9 cellular contexts compared by ENCODE assay signal in genomic region chr4:145732416-145732815, GRCh38. TPM values are rescaled to one million over a fixed set of nuclear protein-coding genes. Genes with fewer than 3 reads are reported as not detected.
DNase-seq lines count a peak whose midpoint lies in the region; ATAC-seq and TF ChIP-seq lines count a peak whose summit lies in the region.
"Had no signal": no experiment of that assay in that cellular context is flagged by ENCODE, and none has a peak within 500 bp of the region (broad histone marks: within the 10 kb centered on the region; RNA-seq: fewer than 3 reads in every experiment).

No MANE protein-coding gene starts in this region.

- H3K27me3 ChIP-seq in GM06990 (replicated peaks; ENCODE audit: control insufficient read depth, insufficient read depth, low read length) (no peaks in the 10 kb centered on the region), Peyer's patch (no peaks in the 10 kb centered on the region), rectal smooth muscle tissue (ENCODE audit: control insufficient read depth, insufficient read depth, low read length) (no peaks in the 10 kb centered on the region)

- no peak for TF ChIP-seq CTCF in GM06990 (IDR thresholded peaks at IDR 0.05; ENCODE audit: insufficient read depth, low read length, poor library complexity, severe bottlenecking)
- no peak for TF ChIP-seq CTCF in Peyer's patch (IDR thresholded peaks at IDR 0.05)
- TF ChIP-seq CTCF in fibroblast of pulmonary artery (IDR thresholded peaks at IDR 0.05; ENCODE audit: low read length, missing control alignments), result no peak

- H3K4me3 ChIP-seq in GM06990 (replicated peaks; ENCODE audit: low read depth, low read length) (peak overlapping the region; percentile 73), Peyer's patch (peak overlapping the region; percentile 58 to 78 (median 68)), fibroblast of pulmonary artery (replicated peaks; ENCODE audit: low read depth, low read length) (peak overlapping the region; percentile 46), rectal smooth muscle tissue (ENCODE audit: low read length) (peak overlapping the region; percentile 63)

- H3K27ac ChIP-seq in Peyer's patch (peak overlapping the region; percentile 75 to 97 (median 84)), rectal smooth muscle tissue (ENCODE audit: low read depth, low read length) (peak overlapping the region; percentile 100)

- H3K36me3 ChIP-seq in GM06990 (ENCODE audit: control insufficient read depth, insufficient read depth, low read length) (no peaks in the 10 kb centered on the region), Peyer's patch (no peaks in the 10 kb centered on the region), rectal smooth muscle tissue (ENCODE audit: control insufficient read depth, insufficient read depth, low read length) (no peaks in the 10 kb centered on the region)

- TF ChIP-seq POLR2A in Peyer's patch (IDR thresholded peaks at IDR 0.05), result no peak

- DNase-seq in GM06990 (ENCODE audit: extremely low read depth, insufficient read length) (no peak), Peyer's patch (no peak), fibroblast of pulmonary artery (ENCODE audit: low read depth) (no peak), EL (no peak)
- DNase-seq in stimulated activated CD4-positive, alpha-beta T cell treated with anti-CD3 and anti-CD28 coated beads, Interleukin-1b, Interleukin-23, amount 100 ng/mL, for 48 hours, result no peak
- DNase-seq: SIG-M5 had no signal

- no peaks in the 10 kb centered on the region for H3K9me3 ChIP-seq in Peyer's patch

- H3K4me1 ChIP-seq in Peyer's patch (peaks cover 0 to 39% (median 4%) of the 10 kb centered on the region in 4 donors), rectal smooth muscle tissue (ENCODE audit: control insufficient read depth, insufficient read depth, low read length) (peaks cover 37% of the 10 kb centered on the region)

- ATAC-seq in GM18517 (IDR thresholded peaks at IDR 0.05; ENCODE audit: unreplicated experiment), result no peak
- ATAC-seq in GM21737 (IDR thresholded peaks at IDR 0.05; ENCODE audit: unreplicated experiment), result no peak

- H3K9ac ChIP-seq in rectal smooth muscle tissue (ENCODE audit: low read length), result peak overlapping the region; percentile 26

RNA-seq across cellular contexts. Expression of gene C4orf51, which starts 52.5 kb away (rescaled TPM):
- total RNA-seq in Peyer's patch, result not detected
